1 cellular context compared by ENCODE assay signal in the genomic region with DNA sequence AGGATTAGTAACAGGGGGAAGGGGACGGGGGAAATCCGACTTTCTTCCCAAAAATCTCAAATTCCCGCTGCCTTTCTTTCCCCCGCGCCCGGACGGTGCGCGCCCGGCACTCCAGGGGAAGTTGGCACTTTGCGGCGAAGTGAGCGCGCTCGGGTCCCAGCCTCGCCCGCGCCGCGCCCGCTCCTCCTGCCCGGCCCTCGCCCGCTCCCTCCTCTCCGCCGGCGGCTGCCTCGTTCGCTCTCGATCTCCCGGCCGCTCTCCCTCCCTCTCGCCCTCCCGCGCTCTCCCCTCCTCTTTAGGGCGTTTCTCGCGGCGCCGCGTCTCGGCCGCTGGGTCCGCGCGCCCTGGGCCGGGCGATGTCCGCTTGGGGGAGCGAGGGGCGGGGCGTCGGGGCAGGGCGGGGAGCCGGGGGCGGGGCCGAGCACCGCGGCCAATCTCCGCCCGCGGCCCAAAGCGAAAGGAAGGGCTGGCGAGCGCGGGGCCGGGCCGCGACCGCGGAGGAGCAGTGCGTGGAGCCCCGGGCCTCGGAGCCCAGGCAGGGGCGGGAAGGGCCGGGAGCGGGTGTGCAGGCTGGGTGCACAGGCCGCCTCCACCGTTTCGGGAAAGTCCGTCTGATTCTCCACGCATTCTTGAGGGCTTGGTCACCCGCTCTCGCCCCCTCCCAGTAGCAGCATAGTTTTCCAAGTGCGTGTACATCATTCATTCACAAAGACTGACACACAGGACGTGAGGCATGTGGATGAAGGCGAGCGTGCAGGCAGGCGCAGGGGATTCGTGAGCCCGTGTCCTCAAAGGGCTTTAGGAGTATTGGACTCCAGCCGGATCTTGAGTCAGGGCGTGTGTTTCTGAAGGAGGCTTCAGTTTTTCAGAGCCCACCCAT.
A peak's percentile ranks its signal among the peaks of the same experiment; 100 is the strongest.
TF ChIP-seq lines count a peak whose summit lies in the region.

No MANE protein-coding gene starts in this region.

TF ChIP-seq in K562, 482 proteins besides CTCF, POLR2A, EP300 and RAD21 (continued from another document and continues in another):
- TF ChIP-seq, protein P1, sequence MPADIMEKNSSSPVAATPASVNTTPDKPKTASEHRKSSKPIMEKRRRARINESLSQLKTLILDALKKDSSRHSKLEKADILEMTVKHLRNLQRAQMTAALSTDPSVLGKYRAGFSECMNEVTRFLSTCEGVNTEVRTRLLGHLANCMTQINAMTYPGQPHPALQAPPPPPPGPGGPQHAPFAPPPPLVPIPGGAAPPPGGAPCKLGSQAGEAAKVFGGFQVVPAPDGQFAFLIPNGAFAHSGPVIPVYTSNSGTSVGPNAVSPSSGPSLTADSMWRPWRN (IDR thresholded peaks at IDR 0.05; ENCODE audit: low read depth): no peak
- no peak for TF ChIP-seq ARHGAP35 (IDR thresholded peaks at IDR 0.05; ENCODE audit: partially characterized antibody)
- no peak for TF ChIP-seq MYC (IDR thresholded peaks at IDR 0.05; ENCODE audit: low read depth, low read length)
- TF ChIP-seq MYC (CRISPR knock-in tag; IDR thresholded peaks at IDR 0.05; ENCODE audit: borderline replicate concordance, low read depth): no peak
- no peak for TF ChIP-seq SIX5 (IDR thresholded peaks at IDR 0.05; ENCODE audit: borderline replicate concordance in 1 of 2, insufficient read depth in 1 of 2, low read depth in 1 of 2, low read length in 2 of 2)
- TF ChIP-seq CBX5 (IDR thresholded peaks at IDR 0.05; ENCODE audit: borderline replicate concordance, low read depth): no peak
- 0 out of 2 replicates have a peak, but pooled peaks have one; percentile 24 for TF ChIP-seq RB1 (IDR thresholded peaks at IDR 0.05; ENCODE audit: low read depth)
- no peak for TF ChIP-seq NFYB (IDR thresholded peaks at IDR 0.05; ENCODE audit: extremely low read depth, insufficient read length)
- TF ChIP-seq CHD1 (IDR thresholded peaks at IDR 0.05; ENCODE audit: low read length): no peak
- TF ChIP-seq, protein P2, sequence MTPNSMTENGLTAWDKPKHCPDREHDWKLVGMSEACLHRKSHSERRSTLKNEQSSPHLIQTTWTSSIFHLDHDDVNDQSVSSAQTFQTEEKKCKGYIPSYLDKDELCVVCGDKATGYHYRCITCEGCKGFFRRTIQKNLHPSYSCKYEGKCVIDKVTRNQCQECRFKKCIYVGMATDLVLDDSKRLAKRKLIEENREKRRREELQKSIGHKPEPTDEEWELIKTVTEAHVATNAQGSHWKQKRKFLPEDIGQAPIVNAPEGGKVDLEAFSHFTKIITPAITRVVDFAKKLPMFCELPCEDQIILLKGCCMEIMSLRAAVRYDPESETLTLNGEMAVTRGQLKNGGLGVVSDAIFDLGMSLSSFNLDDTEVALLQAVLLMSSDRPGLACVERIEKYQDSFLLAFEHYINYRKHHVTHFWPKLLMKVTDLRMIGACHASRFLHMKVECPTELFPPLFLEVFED (CRISPR knock-in tag; conservative IDR thresholded peaks at IDR 0.05): no peak
- TF ChIP-seq ZNF436 (CRISPR knock-in tag; IDR thresholded peaks at IDR 0.05): no peak
- TF ChIP-seq GABPB1 (CRISPR knock-in tag; IDR thresholded peaks at IDR 0.05): no peak
- TF ChIP-seq SMAD1 (IDR thresholded peaks at IDR 0.05; ENCODE audit: low read depth, low read length, partially characterized antibody): no peak
- no peak for TF ChIP-seq ZNF146 (CRISPR knock-in tag; IDR thresholded peaks at IDR 0.05; ENCODE audit: unreplicated experiment)
- no peak for TF ChIP-seq ZNF239 (CRISPR knock-in tag; IDR thresholded peaks at IDR 0.05)
- TF ChIP-seq, protein P3, sequence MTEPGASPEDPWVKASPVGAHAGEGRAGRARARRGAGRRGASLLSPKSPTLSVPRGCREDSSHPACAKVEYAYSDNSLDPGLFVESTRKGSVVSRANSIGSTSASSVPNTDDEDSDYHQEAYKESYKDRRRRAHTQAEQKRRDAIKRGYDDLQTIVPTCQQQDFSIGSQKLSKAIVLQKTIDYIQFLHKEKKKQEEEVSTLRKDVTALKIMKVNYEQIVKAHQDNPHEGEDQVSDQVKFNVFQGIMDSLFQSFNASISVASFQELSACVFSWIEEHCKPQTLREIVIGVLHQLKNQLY (CRISPR knock-in tag; conservative IDR thresholded peaks at IDR 0.05): no peak
- TF ChIP-seq, protein P4, sequence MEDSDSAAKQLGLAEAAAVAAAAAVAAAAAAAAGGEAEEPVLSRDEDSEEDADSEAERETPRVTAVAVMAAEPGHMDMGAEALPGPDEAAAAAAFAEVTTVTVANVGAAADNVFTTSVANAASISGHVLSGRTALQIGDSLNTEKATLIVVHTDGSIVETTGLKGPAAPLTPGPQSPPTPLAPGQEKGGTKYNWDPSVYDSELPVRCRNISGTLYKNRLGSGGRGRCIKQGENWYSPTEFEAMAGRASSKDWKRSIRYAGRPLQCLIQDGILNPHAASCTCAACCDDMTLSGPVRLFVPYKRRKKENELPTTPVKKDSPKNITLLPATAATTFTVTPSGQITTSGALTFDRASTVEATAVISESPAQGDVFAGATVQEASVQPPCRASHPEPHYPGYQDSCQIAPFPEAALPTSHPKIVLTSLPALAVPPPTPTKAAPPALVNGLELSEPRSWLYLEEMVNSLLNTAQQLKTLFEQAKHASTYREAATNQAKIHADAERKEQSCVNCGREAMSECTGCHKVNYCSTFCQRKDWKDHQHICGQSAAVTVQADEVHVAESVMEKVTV (CRISPR knock-in tag; IDR thresholded peaks at IDR 0.05): no peak
- TF ChIP-seq, protein P5, sequence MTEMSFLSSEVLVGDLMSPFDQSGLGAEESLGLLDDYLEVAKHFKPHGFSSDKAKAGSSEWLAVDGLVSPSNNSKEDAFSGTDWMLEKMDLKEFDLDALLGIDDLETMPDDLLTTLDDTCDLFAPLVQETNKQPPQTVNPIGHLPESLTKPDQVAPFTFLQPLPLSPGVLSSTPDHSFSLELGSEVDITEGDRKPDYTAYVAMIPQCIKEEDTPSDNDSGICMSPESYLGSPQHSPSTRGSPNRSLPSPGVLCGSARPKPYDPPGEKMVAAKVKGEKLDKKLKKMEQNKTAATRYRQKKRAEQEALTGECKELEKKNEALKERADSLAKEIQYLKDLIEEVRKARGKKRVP (CRISPR knock-in tag; IDR thresholded peaks at IDR 0.05): no peak
- peak; percentile 32; the same call in 1 of the 2 replicates for TF ChIP-seq FOSL1 (tag; conservative IDR thresholded peaks at IDR 0.05)
- TF ChIP-seq KLF1 (tag; IDR thresholded peaks at IDR 0.05): no peak
- no peak for TF ChIP-seq ARID3B (CRISPR knock-in tag; IDR thresholded peaks at IDR 0.05; ENCODE audit: borderline replicate concordance)
- no peak for TF ChIP-seq ZNF449 (CRISPR knock-in tag; IDR thresholded peaks at IDR 0.05)
- TF ChIP-seq NFE2 (IDR thresholded peaks at IDR 0.05; ENCODE audit: low read depth): no peak
- no peak for TF ChIP-seq GTF2A2 (tag; IDR thresholded peaks at IDR 0.05)
- no peak for TF ChIP-seq MXD1 (CRISPR knock-in tag; IDR thresholded peaks at IDR 0.05; ENCODE audit: borderline replicate concordance, poor library complexity, severe bottlenecking)
- TF ChIP-seq CTCFL (IDR thresholded peaks at IDR 0.05; ENCODE audit: borderline replicate concordance, insufficient read depth, low read depth, low read length, poor library complexity, severe bottlenecking): no peak
- TF ChIP-seq ZNF589 (CRISPR knock-in tag; IDR thresholded peaks at IDR 0.05; ENCODE audit: low read depth): no peak
- TF ChIP-seq E2F3 (CRISPR knock-in tag; IDR thresholded peaks at IDR 0.05): 0 out of 2 replicates have a peak, but pooled peaks have one; percentile 16
- peak; percentile 85 for TF ChIP-seq POLR2G (IDR thresholded peaks at IDR 0.05; ENCODE audit: low read depth, low read length)
- TF ChIP-seq RFX5 (IDR thresholded peaks at IDR 0.05; ENCODE audit: low read depth, low read length): no peak
- no peak for TF ChIP-seq MEF2A (IDR thresholded peaks at IDR 0.05; ENCODE audit: control insufficient read depth, low read depth, low read length)
- no peak for TF ChIP-seq TAF1 (IDR thresholded peaks at IDR 0.05; ENCODE audit: control insufficient read depth, extremely low read depth, insufficient read depth, low read length, severe bottlenecking)
- TF ChIP-seq, protein P6, sequence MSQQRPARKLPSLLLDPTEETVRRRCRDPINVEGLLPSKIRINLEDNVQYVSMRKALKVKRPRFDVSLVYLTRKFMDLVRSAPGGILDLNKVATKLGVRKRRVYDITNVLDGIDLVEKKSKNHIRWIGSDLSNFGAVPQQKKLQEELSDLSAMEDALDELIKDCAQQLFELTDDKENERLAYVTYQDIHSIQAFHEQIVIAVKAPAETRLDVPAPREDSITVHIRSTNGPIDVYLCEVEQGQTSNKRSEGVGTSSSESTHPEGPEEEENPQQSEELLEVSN (IDR thresholded peaks at IDR 0.05; ENCODE audit: borderline replicate concordance in 1 of 2, extremely low read depth in 1 of 2, insufficient read depth in 1 of 2, insufficient read length in 1 of 2, low read depth in 1 of 2, low read length in 1 of 2, poor library complexity in 1 of 2, severe bottlenecking in 1 of 2): peak in 1 of 2 experiments; percentile 56
- TF ChIP-seq FOXA1 (IDR thresholded peaks at IDR 0.05; ENCODE audit: borderline replicate concordance): no peak
- no peak for TF ChIP-seq ZNF695 (CRISPR knock-in tag; IDR thresholded peaks at IDR 0.05)
- TF ChIP-seq ZNF224 (CRISPR knock-in tag; IDR thresholded peaks at IDR 0.05): no peak
- TF ChIP-seq ZNF551 (CRISPR knock-in tag; IDR thresholded peaks at IDR 0.05): no peak
- TF ChIP-seq ZFPM2 (CRISPR knock-in tag; IDR thresholded peaks at IDR 0.05): no peak
- peak; percentile 13; the same call in 1 of the 2 replicates for TF ChIP-seq GABPA (tag; conservative IDR thresholded peaks at IDR 0.05; ENCODE audit: low read depth)
- TF ChIP-seq COPS2 (conservative IDR thresholded peaks at IDR 0.05): no peak
- TF ChIP-seq, protein P7, sequence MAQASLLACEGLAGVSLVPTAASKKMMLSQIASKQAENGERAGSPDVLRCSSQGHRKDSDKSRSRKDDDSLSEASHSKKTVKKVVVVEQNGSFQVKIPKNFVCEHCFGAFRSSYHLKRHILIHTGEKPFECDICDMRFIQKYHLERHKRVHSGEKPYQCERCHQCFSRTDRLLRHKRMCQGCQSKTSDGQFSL (CRISPR knock-in tag; IDR thresholded peaks at IDR 0.05): no peak
- TF ChIP-seq, protein P7 (tag; IDR thresholded peaks at IDR 0.05): no peak
- TF ChIP-seq NFXL1 (CRISPR knock-in tag; IDR thresholded peaks at IDR 0.05): no peak
- no peak for TF ChIP-seq ZNF354B (CRISPR knock-in tag; IDR thresholded peaks at IDR 0.05)
- TF ChIP-seq SMARCE1 (IDR thresholded peaks at IDR 0.05): no peak
- TF ChIP-seq PYGO2 (tag; IDR thresholded peaks at IDR 0.05): no peak
- TF ChIP-seq, protein P8, sequence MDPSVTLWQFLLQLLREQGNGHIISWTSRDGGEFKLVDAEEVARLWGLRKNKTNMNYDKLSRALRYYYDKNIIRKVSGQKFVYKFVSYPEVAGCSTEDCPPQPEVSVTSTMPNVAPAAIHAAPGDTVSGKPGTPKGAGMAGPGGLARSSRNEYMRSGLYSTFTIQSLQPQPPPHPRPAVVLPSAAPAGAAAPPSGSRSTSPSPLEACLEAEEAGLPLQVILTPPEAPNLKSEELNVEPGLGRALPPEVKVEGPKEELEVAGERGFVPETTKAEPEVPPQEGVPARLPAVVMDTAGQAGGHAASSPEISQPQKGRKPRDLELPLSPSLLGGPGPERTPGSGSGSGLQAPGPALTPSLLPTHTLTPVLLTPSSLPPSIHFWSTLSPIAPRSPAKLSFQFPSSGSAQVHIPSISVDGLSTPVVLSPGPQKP (CRISPR knock-in tag; IDR thresholded peaks at IDR 0.05): no peak
- no peak for TF ChIP-seq CREM (IDR thresholded peaks at IDR 0.05; ENCODE audit: low read depth)
- TF ChIP-seq ZBTB17 (CRISPR knock-in tag; IDR thresholded peaks at IDR 0.05): 0 out of 2 replicates have a peak, but pooled peaks have one; percentile 35
- TF ChIP-seq HNRNPLL (IDR thresholded peaks at IDR 0.05; ENCODE audit: low read depth, low read length, poor library complexity, severe bottlenecking): no peak
- no peak for TF ChIP-seq SNRNP70 (optimal IDR thresholded peaks at IDR 0.05; ENCODE audit: low read depth, low read length)
- TF ChIP-seq CAMTA2 (CRISPR knock-in tag; conservative IDR thresholded peaks at IDR 0.05): no peak
- no peak for TF ChIP-seq GATAD2B (IDR thresholded peaks at IDR 0.05; ENCODE audit: borderline replicate concordance)
- peak; percentile 72 for TF ChIP-seq CXXC5 (CRISPR knock-in tag; IDR thresholded peaks at IDR 0.05)
